13 cellular contexts compared by ENCODE assay signal in the genomic region with DNA sequence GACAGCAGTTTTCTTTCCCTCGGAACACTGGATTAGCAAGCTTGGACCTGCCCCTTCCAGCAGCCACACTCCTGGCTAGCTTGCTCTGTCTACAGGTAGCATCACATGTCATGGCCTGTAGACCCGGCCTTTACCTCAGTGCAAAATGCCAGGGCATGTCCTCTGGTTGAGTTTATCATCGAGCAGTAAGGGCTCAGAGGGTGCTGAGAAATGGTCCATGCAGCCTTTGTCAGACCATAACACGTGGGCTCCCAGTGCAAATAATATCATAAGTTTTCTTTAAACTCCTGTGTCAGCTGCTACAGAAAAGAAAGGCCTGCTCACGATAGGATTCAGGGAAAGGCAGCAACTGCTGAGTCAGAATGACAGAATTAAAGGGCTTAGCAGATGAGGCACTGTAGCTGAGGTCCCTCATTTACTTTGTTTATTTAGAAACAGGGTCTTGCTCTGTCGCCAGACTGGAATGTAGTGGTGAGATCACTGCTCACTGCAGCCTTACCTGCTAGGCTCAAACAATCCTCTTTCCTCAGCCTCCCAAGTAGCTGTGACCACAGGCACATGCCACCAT. TPM values are rescaled to one million over a fixed set of nuclear protein-coding genes. Genes with fewer than 3 reads are reported as not detected.
A peak's percentile ranks its signal among the peaks of the same experiment; 100 is the strongest.
DNase-seq lines count a peak whose midpoint lies in the region; ATAC-seq and TF ChIP-seq lines count a peak whose summit lies in the region.
"Had no signal": no experiment of that assay in that cellular context is flagged by ENCODE, and none has a peak within 500 bp of the region (broad histone marks: within the 10 kb centered on the region; RNA-seq: fewer than 3 reads in every experiment).

No MANE protein-coding gene starts in this region.

- H3K9me3 Mint-ChIP-seq in osteocyte (ENCODE audit: unreplicated experiment) = no peaks in the 10 kb centered on the region
- H3K9me3 Mint-ChIP-seq: stimulated activated naive B cell treated with anti-CD40 and anti-IgM and Interleukin-4, amounts not matched to agents 10 μg/mL and 1 μg/mL and 100 μg/mL, for 72 hours had no signal

- H3K27ac Mint-ChIP-seq in osteocyte (ENCODE audit: unreplicated experiment) = peak overlapping the region; percentile 35
- H3K27ac Mint-ChIP-seq: stimulated activated naive B cell treated with anti-CD40 and anti-IgM and Interleukin-4, amounts not matched to agents 10 μg/mL and 1 μg/mL and 100 μg/mL, for 72 hours had no signal

- H3K36me3 Mint-ChIP-seq in osteocyte (ENCODE audit: unreplicated experiment) = no peaks in the 10 kb centered on the region
- H3K36me3 Mint-ChIP-seq: stimulated activated naive B cell treated with anti-CD40 and anti-IgM and Interleukin-4, amounts not matched to agents 10 μg/mL and 1 μg/mL and 100 μg/mL, for 72 hours had no signal

- H3K9me3 ChIP-seq in PC-9 (ENCODE audit: insufficient read depth, low read depth) = no peaks in the 10 kb centered on the region

- peaks cover 15% of the 10 kb centered on the region for H3K4me1 Mint-ChIP-seq in osteocyte (ENCODE audit: unreplicated experiment)

- H3K27me3 ChIP-seq in PC-9 (ENCODE audit: insufficient read depth, low read depth) = no peaks in the 10 kb centered on the region

- peaks cover 59% of the 10 kb centered on the region for H3K4me1 ChIP-seq in PC-9 (replicated peaks; ENCODE audit: insufficient read depth)

- POLR2A ChIA-PET in PC-9 (lab: Charles Lee; ENCODE audit: unreplicated experiment) = no interaction called here

- no peaks in the 10 kb centered on the region for H4K20me1 ChIP-seq in PC-9 (ENCODE audit: insufficient read depth)

- peaks cover 2% of the 10 kb centered on the region for H3K27me3 Mint-ChIP-seq in osteocyte (ENCODE audit: unreplicated experiment)
- H3K27me3 Mint-ChIP-seq: stimulated activated naive B cell treated with anti-CD40 and anti-IgM and Interleukin-4, amounts not matched to agents 10 μg/mL and 1 μg/mL and 100 μg/mL, for 72 hours had no signal

- peaks cover 43% of the 10 kb centered on the region for H3F3A ChIP-seq in PC-9 (ENCODE audit: insufficient read depth, low read depth)

- CTCF ChIA-PET in PC-9 (lab: Charles Lee) = interaction anchor here (0.9 kb wide), 1 partner anchor 36 kb away, joined by 7 read pairs; no protein-coding TSS in a partner anchor

- H3K4me3 Mint-ChIP-seq in osteocyte (ENCODE audit: unreplicated experiment) = no peak overlapping the region
- H3K4me3 Mint-ChIP-seq: stimulated activated naive B cell treated with anti-CD40 and anti-IgM and Interleukin-4, amounts not matched to agents 10 μg/mL and 1 μg/mL and 100 μg/mL, for 72 hours had no signal

- no peaks in the 10 kb centered on the region for H3K79me2 ChIP-seq in PC-9 (ENCODE audit: low read depth)

- no peak overlapping the region for H2AFZ ChIP-seq in PC-9

- H3K9me2 ChIP-seq in PC-9 (ENCODE audit: insufficient read depth) = no peaks in the 10 kb centered on the region

- ATAC-seq in activated CD4-positive, CD25-positive, alpha-beta regulatory T cell treated with anti-CD3 and anti-CD28 coated beads, Interleukin-2, amount 50 U/mL, for 24 hours = no peak
- ATAC-seq in HG03135 (IDR thresholded peaks at IDR 0.05; ENCODE audit: unreplicated experiment) (no peak), left colon (no peak)
- ATAC-seq: stimulated activated naive B cell treated with anti-CD40 and anti-IgM and Interleukin-4, amounts not matched to agents 10 μg/mL and 1 μg/mL and 100 μg/mL, for 72 hours had no signal

- TF ChIP-seq CTCF in PC-9 (conservative IDR thresholded peaks at IDR 0.05) (no peak), epithelial cell of proximal tubule (conservative IDR thresholded peaks at IDR 0.05; ENCODE audit: low read depth, low read length) (no peak), osteocyte (IDR thresholded peaks at IDR 0.05) (no peak), GM10266 (IDR thresholded peaks at IDR 0.05; ENCODE audit: control insufficient read depth, insufficient read depth, low read depth, missing control alignments) (no peak)

- H3K4me2 ChIP-seq in PC-9 = peak overlapping the region; percentile 60

- no TSS peak for BruUV-seq in PC-9 (replicated peaks; lab: Mats Ljungman, UMichigan)

- H3K36me3 ChIP-seq in PC-9 (ENCODE audit: low read depth) = no peaks in the 10 kb centered on the region

- H3K4me3 ChIP-seq in PC-9 (no peak overlapping the region), epithelial cell of proximal tubule (ENCODE audit: low read depth, low read length) (no peak overlapping the region)

- intact Hi-C loops in PC-9 (cut with micrococcal nuclease; ENCODE audit: unreplicated experiment) = loop anchor here (5.0 kb wide), 1 partner anchor 133 kb away; no protein-coding TSS in a partner anchor
- intact Hi-C loops in left colon (cut with DNase I, micrococcal nuclease) = no loop called here

- peak overlapping the region; percentile 86 for H3K27ac ChIP-seq in PC-9

- DNase-seq in EL (peak; percentile 50), PC-9 (peak; percentile 42 to 90), epithelial cell of proximal tubule (ENCODE audit: low read depth) (peak; percentile 69), osteocyte (ENCODE audit: extremely low spot score, unreplicated experiment) (no peak), GM10266 (ENCODE audit: extremely low spot score) (no peak), left colon (no peak)
- DNase-seq: DMS79; hypothalamus; NCI-H1105 treated with DMSO at 0.1 percent for 48 hours; stimulated activated naive B cell treated with anti-CD40 and anti-IgM and Interleukin-4, amounts not matched to agents 10 μg/mL and 1 μg/mL and 100 μg/mL, for 72 hours; T-helper 9 cell had no signal

RNA-seq across cellular contexts. Expression of gene GNA13, which starts 8.0 kb away (rescaled TPM):
- 26.2 and 29.7 TPM in 2 replicates for total RNA-seq in PC-9 (2021)
- total RNA-seq in epithelial cell of proximal tubule = 37.8 and 43.6 TPM in 2 replicates
- total RNA-seq in osteocyte = 54.7 and 55.9 TPM in 2 replicates
- total RNA-seq in left colon = 10 to 100 TPM; 59.2 to 90.7 TPM

Comparison
In these comparisons a context has a peak if more than half of its experiments do, and no peak if none do; other contexts are left out.
1. DNase-seq: peak in EL (single experiment), PC-9 (2 of 2) and epithelial cell of proximal tubule (single experiment); none in osteocyte (single experiment), GM10266 (single experiment) and left colon (0 of 2).